2 cellular contexts compared by ENCODE assay signal in genomic region chr15:75720787-75721461, GRCh38.
TF ChIP-seq lines count a peak whose summit lies in the region.

No MANE protein-coding gene starts in this region.

TF ChIP-seq in HEK293, 187 proteins besides CTCF, POLR2A, EP300 and RAD21 (continued from another document and continues in another):
- TF ChIP-seq ZNF148 (tag by site-specific recombination; IDR thresholded peaks at IDR 0.05; ENCODE audit: borderline replicate concordance) (no peak), ZNF223 (tag by site-specific recombination; IDR thresholded peaks at IDR 0.05) (no peak), ZFP37 (tag by site-specific recombination; IDR thresholded peaks at IDR 0.05) (no peak), TCF7L2 (IDR thresholded peaks at IDR 0.05; ENCODE audit: borderline replicate concordance, low read depth, low read length) (no peak), ZNF521 (tag by site-specific recombination; IDR thresholded peaks at IDR 0.05) (no peak), ZNF610 (tag by site-specific recombination; IDR thresholded peaks at IDR 0.05; ENCODE audit: borderline replicate concordance) (peak; percentile 40; the same call in 1 of the 2 replicates), ZNF830 (tag by site-specific recombination; IDR thresholded peaks at IDR 0.05; ENCODE audit: low read depth) (no peak), ZNF624 (tag by site-specific recombination; IDR thresholded peaks at IDR 0.05) (no peak; the same call in 1 of the 2 replicates), PRDM6 (tag by site-specific recombination; IDR thresholded peaks at IDR 0.05) (no peak), ZNF2 (tag by site-specific recombination; IDR thresholded peaks at IDR 0.05) (0 out of 2 replicates have a peak, but pooled peaks have one; percentile 51), ZNF580 (tag by site-specific recombination; IDR thresholded peaks at IDR 0.05) (0 out of 2 replicates have a peak, but pooled peaks have one; percentile 54), ZFP41 (tag by site-specific recombination; IDR thresholded peaks at IDR 0.05; ENCODE audit: borderline replicate concordance) (no peak), ZNF184 (tag by site-specific recombination; IDR thresholded peaks at IDR 0.05) (peak; percentile 58; the same call in 1 of the 2 replicates), ZNF404 (tag by site-specific recombination; IDR thresholded peaks at IDR 0.05) (no peak), ZBTB7A (tag by site-specific recombination; IDR thresholded peaks at IDR 0.05; ENCODE audit: low read depth) (no peak), ZNF664 (tag by site-specific recombination; IDR thresholded peaks at IDR 0.05) (no peak), ZNF701 (tag by site-specific recombination; IDR thresholded peaks at IDR 0.05) (no peak), ZNF175 (tag by site-specific recombination; IDR thresholded peaks at IDR 0.05) (no peak), ZNF362 (tag by site-specific recombination; IDR thresholded peaks at IDR 0.05) (no peak), ZNF596 (tag by site-specific recombination; IDR thresholded peaks at IDR 0.05) (no peak), ZNF311 (tag by site-specific recombination; IDR thresholded peaks at IDR 0.05; ENCODE audit: borderline replicate concordance) (no peak), ZNF530 (tag by site-specific recombination; IDR thresholded peaks at IDR 0.05; ENCODE audit: low read depth) (no peak), ZBTB6 (tag by site-specific recombination; IDR thresholded peaks at IDR 0.05) (no peak), KLF16 (tag by site-specific recombination; IDR thresholded peaks at IDR 0.05) (peak; percentile 71; the same call in 1 of the 2 replicates), SETDB1 (IDR thresholded peaks at IDR 0.05; ENCODE audit: insufficient read length, low read length) (no peak), KLF1 (tag by site-specific recombination; IDR thresholded peaks at IDR 0.05) (peak; percentile 97), YY1 (tag by site-specific recombination; IDR thresholded peaks at IDR 0.05) (no peak), ZNF169 (tag by site-specific recombination; IDR thresholded peaks at IDR 0.05) (no peak), REPIN1 (tag by site-specific recombination; IDR thresholded peaks at IDR 0.05; ENCODE audit: low read depth) (no peak), ZNF214 (tag by site-specific recombination; IDR thresholded peaks at IDR 0.05; ENCODE audit: borderline replicate concordance) (no peak), KLF7 (tag by site-specific recombination; IDR thresholded peaks at IDR 0.05; ENCODE audit: borderline replicate concordance) (no peak), ZBTB1 (tag by site-specific recombination; IDR thresholded peaks at IDR 0.05) (no peak)

TF ChIP-seq in K562, 482 proteins besides CTCF, POLR2A, EP300 and RAD21 (continued from another document and continues in another):
- TF ChIP-seq MGA (IDR thresholded peaks at IDR 0.05), result 0 out of 2 replicates have a peak, but pooled peaks have one; percentile 48
- peak; percentile 42; the same call in 1 of the 2 replicates for TF ChIP-seq DPF2 (IDR thresholded peaks at IDR 0.05)
- TF ChIP-seq MLLT1 (IDR thresholded peaks at IDR 0.05), result 0 out of 4 replicates have a peak, but pooled peaks of 1 of the 2 experiments have one; percentile 25
- TF ChIP-seq NFIC (IDR thresholded peaks at IDR 0.05), result peak; percentile 97
- TF ChIP-seq CTCFL (IDR thresholded peaks at IDR 0.05; ENCODE audit: borderline replicate concordance, insufficient read depth, low read depth, low read length, poor library complexity, severe bottlenecking), result peak; percentile 58
- TF ChIP-seq ZBTB33 (CRISPR knock-in tag; IDR thresholded peaks at IDR 0.05), result peak; percentile 98
- TF ChIP-seq RCOR1 (IDR thresholded peaks at IDR 0.05; ENCODE audit: borderline replicate concordance in 1 of 2, low read depth in 2 of 2, low read length in 2 of 2), result peak in 1 of 2 experiments; percentile 44; a peak in 1 of 4 replicates
- TF ChIP-seq L3MBTL2 (IDR thresholded peaks at IDR 0.05), result peak; percentile 74
- TF ChIP-seq CEBPG (CRISPR knock-in tag; IDR thresholded peaks at IDR 0.05), result no peak
- peak; percentile 47 to 87 for TF ChIP-seq CEBPG (tag; conservative IDR thresholded peaks at IDR 0.05 in 1 of 2, IDR thresholded peaks at IDR 0.05 in 1 of 2)
- TF ChIP-seq CBFB (CRISPR knock-in tag; IDR thresholded peaks at IDR 0.05), result no peak
- peak; percentile 20; the same call in 1 of the 2 replicates for TF ChIP-seq CTBP1 (IDR thresholded peaks at IDR 0.05; ENCODE audit: borderline replicate concordance)
- peak in 1 of 2 experiments; percentile 48 for TF ChIP-seq E2F6 (IDR thresholded peaks at IDR 0.05; ENCODE audit: borderline replicate concordance in 1 of 2, extremely low read depth in 1 of 2, insufficient read depth in 1 of 2, insufficient read length in 1 of 2, low read depth in 1 of 2, low read length in 1 of 2, poor library complexity in 1 of 2, severe bottlenecking in 1 of 2)
- TF ChIP-seq TCF3 (CRISPR knock-in tag; IDR thresholded peaks at IDR 0.05), result peak; percentile 19; the same call in 1 of the 2 replicates
- TF ChIP-seq ARID1B (IDR thresholded peaks at IDR 0.05), result peak; percentile 28; the same call in 1 of the 2 replicates
- TF ChIP-seq ID3 (CRISPR knock-in tag; IDR thresholded peaks at IDR 0.05), result no peak
- 0 out of 2 replicates have a peak, but pooled peaks have one; percentile 28 for TF ChIP-seq ID3 (tag; IDR thresholded peaks at IDR 0.05)
- TF ChIP-seq FOSL1 (tag; conservative IDR thresholded peaks at IDR 0.05), result peak; percentile 48; the same call in 1 of the 2 replicates
- no peak for TF ChIP-seq GTF2F1 (IDR thresholded peaks at IDR 0.05; ENCODE audit: low read depth, low read length)
- TF ChIP-seq FOXK2 (conservative IDR thresholded peaks at IDR 0.05 in 1 of 2, IDR thresholded peaks at IDR 0.05 in 1 of 2; ENCODE audit: low read depth in 2 of 2), result no peak
- TF ChIP-seq BCOR (IDR thresholded peaks at IDR 0.05), result 0 out of 2 replicates have a peak, but pooled peaks have one; percentile 9
- peak; percentile 86 for TF ChIP-seq CEBPB (tag; IDR thresholded peaks at IDR 0.05)
